ENCODE assay signal across 1 cellular context in the genomic region with DNA sequence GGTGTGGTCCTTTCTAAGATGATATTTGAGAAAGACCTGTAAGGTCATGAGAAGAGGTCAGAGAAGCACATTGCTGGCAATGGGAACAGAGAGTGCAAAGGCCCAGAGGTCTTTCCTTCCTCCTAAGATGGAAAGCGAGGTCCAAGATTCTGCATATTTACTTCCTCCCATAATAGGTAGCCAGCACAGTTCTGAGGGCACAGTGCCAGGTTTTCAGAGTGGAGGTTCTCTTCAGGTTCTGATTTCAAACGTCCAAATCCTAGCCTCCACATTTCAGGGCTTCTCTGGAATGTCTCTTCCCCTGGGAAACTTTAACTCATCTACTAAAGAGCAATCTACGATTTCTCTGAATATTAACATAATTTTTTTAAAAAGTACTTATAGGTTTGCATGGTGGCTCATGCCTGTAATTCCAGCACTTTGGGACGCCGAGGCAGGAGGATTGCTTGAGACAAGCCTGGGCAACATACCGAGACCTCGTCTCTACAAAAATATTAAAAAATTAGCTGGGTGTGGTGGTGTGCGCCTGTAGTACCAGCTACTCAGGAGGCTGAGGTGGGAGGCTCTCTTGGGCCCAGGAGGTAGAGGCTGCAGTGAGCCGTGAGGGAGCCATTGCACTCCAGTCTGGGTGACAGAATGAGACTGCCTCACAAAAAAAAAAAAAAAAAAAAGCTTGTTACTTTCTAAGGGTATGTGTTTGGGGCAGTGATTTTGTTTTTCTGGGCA.
TF ChIP-seq lines count a peak whose summit lies in the region.

No MANE protein-coding gene starts in this region.

TF ChIP-seq in K562, 482 proteins besides CTCF, POLR2A, EP300 and RAD21 (continued from another document):
- TF ChIP-seq, protein P1, sequence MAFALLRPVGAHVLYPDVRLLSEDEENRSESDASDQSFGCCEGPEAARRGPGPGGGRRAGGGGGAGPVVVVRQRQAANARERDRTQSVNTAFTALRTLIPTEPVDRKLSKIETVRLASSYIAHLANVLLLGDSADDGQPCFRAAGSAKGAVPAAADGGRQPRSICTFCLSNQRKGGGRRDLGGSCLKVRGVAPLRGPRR (CRISPR knock-in tag; IDR thresholded peaks at IDR 0.05), result no peak
- no peak for TF ChIP-seq MAZ (CRISPR knock-in tag; conservative IDR thresholded peaks at IDR 0.05 in 1 of 2, IDR thresholded peaks at IDR 0.05 in 1 of 2)
- TF ChIP-seq NFE2L1 (tag; IDR thresholded peaks at IDR 0.05; ENCODE audit: borderline replicate concordance, low read depth), result no peak
- peak in 1 of 2 experiments; percentile 20; a peak in 1 of 4 replicates for TF ChIP-seq KDM1A (IDR thresholded peaks at IDR 0.05)
- no peak for TF ChIP-seq KLF6 (CRISPR knock-in tag; IDR thresholded peaks at IDR 0.05; ENCODE audit: borderline replicate concordance)
